In the genomic region with DNA sequence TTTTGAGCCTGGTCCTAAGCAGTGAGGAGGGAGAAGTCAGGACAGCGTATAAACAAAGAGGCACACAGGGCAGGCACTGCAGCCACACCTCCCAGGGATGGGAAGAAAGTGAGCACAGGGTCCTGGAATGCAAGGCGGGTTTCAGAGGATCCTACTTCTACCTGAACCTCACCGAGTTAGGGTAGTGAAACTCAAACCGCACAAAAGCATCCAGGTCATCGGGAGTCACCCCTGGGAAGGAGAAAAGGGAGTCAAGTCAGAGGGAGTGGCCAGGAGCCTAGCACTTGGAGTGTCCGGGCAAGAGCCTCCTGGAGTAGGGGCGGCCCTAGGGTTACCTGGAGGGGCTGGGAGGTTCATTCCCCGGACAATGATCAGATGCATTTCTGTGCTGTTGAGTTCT, we compare ENCODE assay signal across 24 cellular contexts.
"Had no signal": no experiment of that assay in that cellular context is flagged by ENCODE, and none has a peak within 500 bp of the region (broad histone marks: within the 10 kb centered on the region; RNA-seq: fewer than 3 reads in every experiment).

No MANE protein-coding gene starts in this region.

- DNase-seq: activated CD4-positive, alpha-beta memory T cell treated with anti-CD3 and anti-CD28 coated beads for 36 hours; activated CD4-positive, alpha-beta T cell treated with anti-CD3 and anti-CD28 coated beads, Interleukin-2, amount 10 ng/mL, durations not matched to agents 24 days and 14 days; activated CD4-positive, CD25-positive, alpha-beta regulatory T cell treated with anti-CD3 and anti-CD28 coated beads, Interleukin-2, amount 50 U/mL, for 72 hours; activated CD8-positive, alpha-beta memory T cell treated with anti-CD3 and anti-CD28 coated beads, Interleukin-2, amount 50 U/mL, for 4 hours; activated T-cell treated with anti-CD3 and anti-CD28 coated beads, Interleukin-2, amount 50 U/mL, for 1 hour; anterior cingulate cortex; cerebellar nuclear complex; colonic mucosa; effector CD8-positive, alpha-beta T cell; gastrocnemius medialis; glutamatergic neuron; left lung; lower lobe of right lung; mesendoderm; occipital lobe; right cardiac atrium; stimulated activated CD4-positive, alpha-beta T cell treated with anti-CD3 and anti-CD28 coated beads, Interleukin-15, amount 100 ng/mL, for 24 hours; stimulated activated naive CD4-positive, alpha-beta T cell treated with Interleukin-2 at 50 U/mL for 16 hours; T-helper 2 cell; testis; transverse colon; uterus had no signal

- H3K4me3 ChIP-seq: colonic mucosa, gastrocnemius medialis, left lung, lower lobe of right lung, testis, transverse colon, uterus had no signal

- H3K27ac ChIP-seq: colonic mucosa, gastrocnemius medialis, left lung, lower lobe of right lung, testis, transverse colon, uterus had no signal

- H3K36me3 ChIP-seq: uterus had no signal

- H3K27me3 Mint-ChIP-seq: activated CD4-positive, alpha-beta memory T cell treated with anti-CD3 and anti-CD28 coated beads for 36 hours; activated CD4-positive, alpha-beta T cell treated with anti-CD3 and anti-CD28 coated beads, Interleukin-2, amount 10 ng/mL, durations not matched to agents 24 days and 14 days had no signal

- H3K4me1 Mint-ChIP-seq: activated CD4-positive, alpha-beta T cell treated with anti-CD3 and anti-CD28 coated beads, Interleukin-2, amount 10 ng/mL, durations not matched to agents 24 days and 14 days; nephron had no signal

- H3K27ac Mint-ChIP-seq: activated CD4-positive, alpha-beta memory T cell treated with anti-CD3 and anti-CD28 coated beads for 36 hours; activated CD4-positive, alpha-beta T cell treated with anti-CD3 and anti-CD28 coated beads, Interleukin-2, amount 10 ng/mL, durations not matched to agents 24 days and 14 days; activated T-helper 2 cell treated with anti-CD3 and anti-CD28 coated beads, Interferon-gamma antibody, Interleukin-2, Interleukin-4, amounts not matched to agents 10 μg/mL and 5 μg/mL and 100 μg/mL, durations not matched to agents 14 hours and 24 hours and 36 hours; nephron had no signal

- H3K9me3 Mint-ChIP-seq: activated CD4-positive, alpha-beta memory T cell treated with anti-CD3 and anti-CD28 coated beads for 36 hours; activated CD4-positive, alpha-beta T cell treated with anti-CD3 and anti-CD28 coated beads, Interleukin-2, amount 10 ng/mL, durations not matched to agents 24 days and 14 days; activated T-helper 2 cell treated with anti-CD3 and anti-CD28 coated beads, Interferon-gamma antibody, Interleukin-2, Interleukin-4, amounts not matched to agents 10 μg/mL and 5 μg/mL and 100 μg/mL, durations not matched to agents 14 hours and 24 hours and 36 hours; nephron had no signal

- H3K4me1 ChIP-seq: colonic mucosa, gastrocnemius medialis, left lung, lower lobe of right lung, testis, transverse colon, uterus had no signal

- H3K9me3 ChIP-seq: colonic mucosa, gastrocnemius medialis, left lung, lower lobe of right lung, testis, transverse colon, uterus had no signal

- ATAC-seq: gastrocnemius medialis, left lung, right cardiac atrium had no signal

- H3K4me3 Mint-ChIP-seq: activated CD4-positive, alpha-beta memory T cell treated with anti-CD3 and anti-CD28 coated beads for 36 hours; activated CD4-positive, alpha-beta T cell treated with anti-CD3 and anti-CD28 coated beads, Interleukin-2, amount 10 ng/mL, durations not matched to agents 24 days and 14 days; nephron had no signal
